In genomic region chr11:116366980-116367640, GRCh38 we compare ENCODE assay signal across 21 cellular contexts.
DNase-seq lines count a peak whose midpoint lies in the region; ATAC-seq lines count a peak whose summit lies in the region.
"Had no signal": no experiment of that assay in that cellular context is flagged by ENCODE, and none has a peak within 500 bp of the region (broad histone marks: within the 10 kb centered on the region; RNA-seq: fewer than 3 reads in every experiment).

No MANE protein-coding gene starts in this region.

- H3K27ac ChIP-seq in epithelial cell of prostate: no peak overlapping the region
- H3K27ac ChIP-seq: C4-2B, stomach, WERI-Rb-1 had no signal

- ATAC-seq in HG03196 (IDR thresholded peaks at IDR 0.05; ENCODE audit: unreplicated experiment): no peak
- ATAC-seq: activated CD8-positive, alpha-beta T cell treated with anti-CD3 and anti-CD28 coated beads for 36 hours; left ventricle myocardium superior had no signal

- DNase-seq in Daoy (ENCODE audit: low read depth) (peak; percentile 39), SW480 (ENCODE audit: low spot score) (peak; percentile 56), epithelial cell of prostate (ENCODE audit: low read depth, low spot score) (peak; percentile 44), kidney tubule cell (ENCODE audit: low spot score) (peak; percentile 56), NCI-H187 (lab: John Stamatoyannopoulos, UW) (no peak), GF-D8 (lab: John Stamatoyannopoulos, UW) (no peak)
- DNase-seq in activated CD4-positive, alpha-beta T cell treated with anti-CD3 and anti-CD28 coated beads for 1 hour: no peak
- DNase-seq: activated CD8-positive, alpha-beta T cell treated with anti-CD3 and anti-CD28 coated beads for 36 hours; activated naive CD8-positive, alpha-beta T cell treated with anti-CD3 and anti-CD28 coated beads for 36 hours; activated T-cell treated with anti-CD3 and anti-CD28 coated beads, Interleukin-2, amount 50 U/mL, for 48 hours; DMS53; hippocampal formation; left ventricle myocardium superior; NCI-H2029 treated with DMSO at 0.1 percent for 48 hours; SHP77; stimulated activated CD4-positive, alpha-beta T cell treated with anti-CD3 and anti-CD28 coated beads, Interleukin-2, amount 100 ng/mL, for 24 hours; stomach; T-helper 2 cell had no signal

Comparison
In these comparisons a context has a peak if more than half of its experiments do, and no peak if none do; other contexts are left out.
1. DNase-seq: peak in Daoy (single experiment), SW480 (single experiment), epithelial cell of prostate (single experiment) and kidney tubule cell (single experiment); none in activated CD4-positive, alpha-beta T cell treated with anti-CD3 and anti-CD28 coated beads for 1 hour (single experiment), NCI-H187 (0 of 2) and GF-D8 (single experiment).